Comparison of ENCODE assay signal across 1 cellular context in genomic region chr7:151083824-151084160, GRCh38.
TF ChIP-seq lines count a peak whose summit lies in the region.

No MANE protein-coding gene starts in this region.

TF ChIP-seq in K562, 482 proteins besides CTCF, POLR2A, EP300 and RAD21 (continues in another document):
- TF ChIP-seq HDAC1 (IDR thresholded peaks at IDR 0.05) (0 out of 4 replicates have a peak, but pooled peaks of 1 of the 2 experiments have one; percentile 12), ZNF785 (CRISPR knock-in tag; IDR thresholded peaks at IDR 0.05) (no peak), POLR2AphosphoS2 (IDR thresholded peaks at IDR 0.05; ENCODE audit: low read length) (no peak), VEZF1 (CRISPR knock-in tag; IDR thresholded peaks at IDR 0.05) (no peak), BHLHE40 (IDR thresholded peaks at IDR 0.05; ENCODE audit: low read length) (no peak), EZH2 (IDR thresholded peaks at IDR 0.05; ENCODE audit: borderline replicate concordance, low read depth, low read length) (no peak), KAT8 (IDR thresholded peaks at IDR 0.05; ENCODE audit: low read depth) (no peak), ZBTB34 (CRISPR knock-in tag; IDR thresholded peaks at IDR 0.05) (no peak), HMBOX1 (IDR thresholded peaks at IDR 0.05) (no peak), ZNF134 (CRISPR knock-in tag; conservative IDR thresholded peaks at IDR 0.05) (no peak), CBFA2T2 (conservative IDR thresholded peaks at IDR 0.05) (no peak), STAT5B (CRISPR knock-in tag; IDR thresholded peaks at IDR 0.05) (no peak), MAFK (IDR thresholded peaks at IDR 0.05; ENCODE audit: low read length) (no peak), NRF1 (conservative IDR thresholded peaks at IDR 0.05 in 1 of 2, IDR thresholded peaks at IDR 0.05 in 1 of 2) (0 out of 4 replicates have a peak, but pooled peaks of 1 of the 2 experiments have one; percentile 19), TRIM24 (IDR thresholded peaks at IDR 0.05) (no peak), ZSCAN29 (IDR thresholded peaks at IDR 0.05) (no peak), ZFP36 (IDR thresholded peaks at IDR 0.05; ENCODE audit: low read depth, low read length, partially characterized antibody) (no peak), CBFB (CRISPR knock-in tag; IDR thresholded peaks at IDR 0.05) (0 out of 2 replicates have a peak, but pooled peaks have one; percentile 57), MYBL2 (IDR thresholded peaks at IDR 0.05; ENCODE audit: low read depth) (no peak), MYBL2 (CRISPR knock-in tag; IDR thresholded peaks at IDR 0.05; ENCODE audit: borderline replicate concordance) (no peak), DNMT1 (IDR thresholded peaks at IDR 0.05) (no peak), NR0B1 (IDR thresholded peaks at IDR 0.05; ENCODE audit: partially characterized antibody) (no peak), MEF2D (tag; conservative IDR thresholded peaks at IDR 0.05; ENCODE audit: low read depth) (no peak), NELFE (IDR thresholded peaks at IDR 0.05; ENCODE audit: insufficient read depth, insufficient read length) (no peak), ZNF764 (CRISPR knock-in tag; IDR thresholded peaks at IDR 0.05; ENCODE audit: low read depth) (no peak), MGA (IDR thresholded peaks at IDR 0.05) (no peak), ELF1 (tag; IDR thresholded peaks at IDR 0.05) (no peak), ZFPM2 (CRISPR knock-in tag; IDR thresholded peaks at IDR 0.05) (no peak), XRCC3 (IDR thresholded peaks at IDR 0.05) (no peak), NCOR1 (IDR thresholded peaks at IDR 0.05) (no peak), MAFG (tag; conservative IDR thresholded peaks at IDR 0.05) (no peak), L3MBTL2 (IDR thresholded peaks at IDR 0.05) (no peak), MAFF (IDR thresholded peaks at IDR 0.05; ENCODE audit: low read length) (no peak), CEBPZ (IDR thresholded peaks at IDR 0.05; ENCODE audit: borderline replicate concordance, low read depth, low read length) (no peak), DDX20 (tag; IDR thresholded peaks at IDR 0.05; ENCODE audit: low read depth) (no peak), ZNF324 (CRISPR knock-in tag; IDR thresholded peaks at IDR 0.05) (no peak), SRSF9 (IDR thresholded peaks at IDR 0.05; ENCODE audit: borderline replicate concordance, low read depth, low read length) (no peak), ETV1 (tag; conservative IDR thresholded peaks at IDR 0.05; ENCODE audit: low read depth) (no peak), SOX6 (IDR thresholded peaks at IDR 0.05) (no peak), ZNF512 (tag; IDR thresholded peaks at IDR 0.05) (no peak), ZNF445 (CRISPR knock-in tag; IDR thresholded peaks at IDR 0.05; ENCODE audit: low read depth) (no peak)
